In genomic region chr6:7542065-7542877, GRCh38 we compare ENCODE assay signal across 1 cellular context.
TF ChIP-seq lines count a peak whose summit lies in the region.

No MANE protein-coding gene starts in this region.

TF ChIP-seq in HepG2, 621 proteins besides CTCF, POLR2A, EP300 and RAD21 (continued from another document and continues in another):
- TF ChIP-seq ZBTB49 (CRISPR knock-in tag; IDR thresholded peaks at IDR 0.05; ENCODE audit: borderline replicate concordance) (no peak), ZNF121 (CRISPR knock-in tag; IDR thresholded peaks at IDR 0.05) (no peak), DMAP1 (CRISPR knock-in tag; IDR thresholded peaks at IDR 0.05) (no peak), DDIT3 (CRISPR knock-in tag; IDR thresholded peaks at IDR 0.05) (no peak), SCMH1 (CRISPR knock-in tag; IDR thresholded peaks at IDR 0.05; ENCODE audit: borderline replicate concordance) (no peak), ONECUT2 (CRISPR knock-in tag; IDR thresholded peaks at IDR 0.05) (no peak), MAFF (IDR thresholded peaks at IDR 0.05; ENCODE audit: low read depth, low read length) (no peak), ZBTB7B (CRISPR knock-in tag; IDR thresholded peaks at IDR 0.05) (no peak), ZNF652 (CRISPR knock-in tag; IDR thresholded peaks at IDR 0.05; ENCODE audit: borderline replicate concordance, low read depth) (no peak), ZNF12 (CRISPR knock-in tag; IDR thresholded peaks at IDR 0.05) (no peak; the same call in 1 of the 2 replicates), ATF3 (CRISPR knock-in tag; IDR thresholded peaks at IDR 0.05) (no peak), ZNF703 (CRISPR knock-in tag; IDR thresholded peaks at IDR 0.05; ENCODE audit: borderline replicate concordance) (no peak; the same call in 1 of the 2 replicates), PHB2 (IDR thresholded peaks at IDR 0.05; ENCODE audit: partially characterized antibody) (no peak), SIN3A (IDR thresholded peaks at IDR 0.05; ENCODE audit: borderline replicate concordance, low read depth, low read length) (no peak), ELF1 (CRISPR knock-in tag; IDR thresholded peaks at IDR 0.05) (no peak), ZBTB38 (CRISPR knock-in tag; IDR thresholded peaks at IDR 0.05) (no peak), EHMT2 (IDR thresholded peaks at IDR 0.05; ENCODE audit: borderline replicate concordance, low read depth, low read length) (no peak), THAP9 (CRISPR knock-in tag; IDR thresholded peaks at IDR 0.05; ENCODE audit: borderline replicate concordance) (no peak; the same call in 1 of the 2 replicates), ZNF230 (CRISPR knock-in tag; IDR thresholded peaks at IDR 0.05) (0 out of 2 replicates have a peak, but pooled peaks have one; percentile 78), ZNF792 (CRISPR knock-in tag; IDR thresholded peaks at IDR 0.05) (no peak), ZNF333 (CRISPR knock-in tag; IDR thresholded peaks at IDR 0.05; ENCODE audit: borderline replicate concordance) (no peak), ZNF619 (CRISPR knock-in tag; IDR thresholded peaks at IDR 0.05) (no peak; the same call in 1 of the 2 replicates), TOE1 (CRISPR knock-in tag; IDR thresholded peaks at IDR 0.05) (no peak), ZNF296 (CRISPR knock-in tag; conservative IDR thresholded peaks at IDR 0.05) (no peak), ZNF274 (CRISPR knock-in tag; IDR thresholded peaks at IDR 0.05) (no peak), ZNF17 (CRISPR knock-in tag; IDR thresholded peaks at IDR 0.05) (no peak), ZNF30 (CRISPR knock-in tag; IDR thresholded peaks at IDR 0.05) (no peak), HOXA7 (CRISPR knock-in tag; IDR thresholded peaks at IDR 0.05) (peak; percentile 86; the same call in 1 of the 2 replicates), AGO2 (optimal IDR thresholded peaks at IDR 0.05; ENCODE audit: low read depth, low read length) (peak; percentile 97), NCOA2 (CRISPR knock-in tag; IDR thresholded peaks at IDR 0.05) (no peak), ZNF350 (CRISPR knock-in tag; IDR thresholded peaks at IDR 0.05; ENCODE audit: borderline replicate concordance, low read depth) (no peak; the same call in 1 of the 2 replicates), GPBP1L1 (CRISPR knock-in tag; IDR thresholded peaks at IDR 0.05) (no peak), NCOR1 (IDR thresholded peaks at IDR 0.05; ENCODE audit: borderline replicate concordance, low read length) (no peak), ZBED4 (CRISPR knock-in tag; IDR thresholded peaks at IDR 0.05; ENCODE audit: borderline replicate concordance) (no peak), ZNF773 (CRISPR knock-in tag; IDR thresholded peaks at IDR 0.05; ENCODE audit: borderline replicate concordance) (no peak), ZUFSP (CRISPR knock-in tag; IDR thresholded peaks at IDR 0.05; ENCODE audit: borderline replicate concordance) (no peak), ZBTB37 (CRISPR knock-in tag; IDR thresholded peaks at IDR 0.05) (no peak), ZNF75D (CRISPR knock-in tag; IDR thresholded peaks at IDR 0.05; ENCODE audit: borderline replicate concordance) (no peak), DNMT3B (CRISPR knock-in tag; conservative IDR thresholded peaks at IDR 0.05) (no peak), GRHL1 (CRISPR knock-in tag; conservative IDR thresholded peaks at IDR 0.05) (no peak), PLSCR1 (CRISPR knock-in tag; IDR thresholded peaks at IDR 0.05; ENCODE audit: borderline replicate concordance) (no peak), BATF2 (CRISPR knock-in tag; IDR thresholded peaks at IDR 0.05) (0 out of 2 replicates have a peak, but pooled peaks have one; percentile 85)
